ENCODE assay signal across 8 cellular contexts in the genomic region with DNA sequence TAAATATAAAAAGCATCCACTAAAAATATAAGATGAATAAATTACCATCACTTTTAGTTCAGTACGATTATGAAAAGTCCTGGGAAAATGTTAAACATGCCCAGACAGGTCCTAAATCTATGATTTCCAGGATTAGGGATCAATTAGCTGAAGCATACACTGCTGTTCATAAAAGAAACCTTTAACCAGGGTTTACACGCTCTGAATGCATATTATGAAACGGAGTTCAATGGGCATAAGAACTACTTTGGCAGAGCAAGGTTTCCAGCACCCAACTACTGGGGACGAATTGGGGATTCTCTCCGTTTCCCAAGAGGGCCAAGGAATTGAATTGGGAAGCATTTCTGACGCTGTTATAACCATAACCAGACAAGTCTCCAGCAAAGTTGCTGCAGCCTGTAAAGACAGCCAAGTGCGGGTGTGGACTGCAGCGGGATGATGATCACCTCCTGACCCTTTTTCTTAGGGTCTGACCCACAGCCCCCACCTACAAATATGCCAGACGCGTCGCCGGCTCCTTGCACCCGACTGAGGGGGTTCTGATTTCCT. TPM values are rescaled to one million over a fixed set of nuclear protein-coding genes. Genes with fewer than 3 reads are reported as not detected.
A peak's percentile ranks its signal among the peaks of the same experiment; 100 is the strongest.
DNase-seq lines count a peak whose midpoint lies in the region; ATAC-seq and TF ChIP-seq lines count a peak whose summit lies in the region.

No MANE protein-coding gene starts in this region.

- TF ChIP-seq CTCF in heart right ventricle (IDR thresholded peaks at IDR 0.05) (no peak), astrocyte of the spinal cord (IDR thresholded peaks at IDR 0.05; ENCODE audit: low read depth, low read length) (no peak), lower lobe of right lung (IDR thresholded peaks at IDR 0.05) (no peak)

- H3K9me3 ChIP-seq in heart right ventricle, result no peaks in the 10 kb centered on the region
- H3K9me3 ChIP-seq in lower lobe of right lung, result no peaks in the 10 kb centered on the region

- no peak for ATAC-seq in heart right ventricle
- no peak for ATAC-seq in lower lobe of right lung
- no peak for ATAC-seq in GM19463 (IDR thresholded peaks at IDR 0.05; ENCODE audit: unreplicated experiment)

- DNase-seq in heart right ventricle, result no peak
- DNase-seq in cardiac septum (ENCODE audit: low spot score), result no peak
- no peak for DNase-seq in astrocyte of the spinal cord (ENCODE audit: low read depth, low spot score)
- DNase-seq in lower lobe of right lung, result no peak
- DNase-seq in stimulated activated CD8-positive, alpha-beta memory T cell treated with anti-CD3 and anti-CD28 coated beads, Interleukin-4, amount 100 ng/mL, for 48 hours, result no peak
- no peak for DNase-seq in GM03348 (ENCODE audit: low spot score)

- H3K4me1 ChIP-seq in heart right ventricle (peaks cover 0 to 73% (median 46%) of the 10 kb centered on the region in 9 donors), lower lobe of right lung (peaks cover 50% of the 10 kb centered on the region), urinary bladder (ENCODE audit: insufficient read depth) (no peaks in the 10 kb centered on the region)

- in situ Hi-C loops in astrocyte of the spinal cord (cut with HindIII; ENCODE audit: low sequenced_read_pairs), result no loop called here

- H3K4me3 ChIP-seq in heart right ventricle, result peak overlapping the region; percentile 83 to 97 (median 94)
- peak overlapping the region; percentile 93 for H3K4me3 ChIP-seq in astrocyte of the spinal cord (ENCODE audit: low read depth, low read length)
- H3K4me3 ChIP-seq in lower lobe of right lung, result peak overlapping the region; percentile 94
- H3K4me3 ChIP-seq in urinary bladder (ENCODE audit: low read depth, low read length), result peak overlapping the region; percentile 97

- WGBS in heart right ventricle, 2 donors, result 0% methylated on average over 13 of the region's 13 CpGs
- WGBS in urinary bladder, result under 1% methylated on average over 13 of the region's 13 CpGs

- intact Hi-C loops in heart right ventricle (cut with DNase I), result loop anchor here in 9 of 10 donors (1.0 to 10.0 kb wide), 10 partner anchors 35 to 105 kb away; no protein-coding TSS in a partner anchor
- intact Hi-C loops in cardiac septum (cut with DNase I), result loop anchor here (1.0 to 5.0 kb wide), 3 partner anchors 35 to 78 kb away; no protein-coding TSS in a partner anchor
- intact Hi-C loops in lower lobe of right lung (cut with DNase I), result no loop called here

- H3K27me3 ChIP-seq in heart right ventricle, result no peaks in the 10 kb centered on the region
- H3K27me3 ChIP-seq in lower lobe of right lung (ENCODE audit: low read depth), result no peaks in the 10 kb centered on the region

- H3K27ac ChIP-seq in heart right ventricle, result peak overlapping the region in 9 of 10 donors; percentile 93 to 99 (median 97)
- peak overlapping the region; percentile 94 for H3K27ac ChIP-seq in lower lobe of right lung
- no peak overlapping the region for H3K27ac ChIP-seq in urinary bladder (ENCODE audit: low read depth)

- H3K36me3 ChIP-seq in heart right ventricle, result peaks cover 0 to 40% (median 13%) of the 10 kb centered on the region in 9 donors
- peaks cover 28% of the 10 kb centered on the region for H3K36me3 ChIP-seq in lower lobe of right lung
- no peaks in the 10 kb centered on the region for H3K36me3 ChIP-seq in urinary bladder (ENCODE audit: insufficient read depth)

RNA-seq across cellular contexts. Expression of gene SLC30A1, which starts 1.6 kb away (rescaled TPM):
- total RNA-seq in heart right ventricle (10 to 100 TPM in 9 of 10 donors, 1 to 10 TPM in 1; 8.1 to 26.5 (median 16.1) TPM), cardiac septum (16.3 TPM), lower lobe of right lung (14.8 TPM), urinary bladder (37.2 TPM)
- polyA plus RNA-seq in heart right ventricle (1 to 10 TPM; 1.4 to 4.2 TPM), urinary bladder (6.6 TPM)
